ENCODE assay signal across 8 cellular contexts in genomic region chr9:73566627-73567026, GRCh38.
"Had no signal": no experiment of that assay in that cellular context is flagged by ENCODE, and none has a peak within 500 bp of the region (broad histone marks: within the 10 kb centered on the region; RNA-seq: fewer than 3 reads in every experiment).

No MANE protein-coding gene starts in this region.

- H3K9me3 ChIP-seq: HAP-1 had no signal

- H3K4me3 ChIP-seq: GM23248, GM23338, HAP-1 had no signal

- FAIRE-seq: H54 had no signal

- H3K36me3 ChIP-seq: HAP-1 had no signal

- ATAC-seq: HCT116 had no signal

- DNase-seq: GM23248, GOT3, HCEC 1CT, HFFc6 had no signal

- H3K4me2 ChIP-seq: GM23338 had no signal

- H3K9ac ChIP-seq: GM23248 had no signal

- H3K4me1 ChIP-seq: HAP-1 had no signal

- H2AFZ ChIP-seq: GM23248, GM23338 had no signal

- H3K27ac ChIP-seq: GM23248 had no signal
